In the genomic region with DNA sequence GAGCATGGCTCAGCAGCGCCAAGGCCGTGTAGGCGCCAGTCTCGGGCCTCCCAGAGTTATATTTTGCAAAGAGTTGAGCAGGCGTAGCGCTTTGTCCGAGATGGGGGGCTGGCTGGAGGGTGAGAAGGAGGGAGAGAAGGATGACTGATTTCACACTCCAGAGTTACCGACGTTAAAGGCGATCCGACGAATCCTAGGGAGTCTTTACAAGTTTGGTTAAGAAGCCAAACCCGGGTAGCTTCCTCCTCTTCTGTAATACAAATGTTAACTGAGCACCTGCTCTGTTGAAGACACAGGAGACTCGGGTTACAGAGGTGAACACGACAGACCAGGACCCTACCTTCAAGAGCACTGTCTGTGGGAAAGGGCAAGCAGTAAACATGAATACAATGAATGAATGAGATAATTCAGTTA, we compare ENCODE assay signal across 8 cellular contexts. TPM values are rescaled to one million over a fixed set of nuclear protein-coding genes. Genes with fewer than 3 reads are reported as not detected.
DNase-seq lines count a peak whose midpoint lies in the region; ATAC-seq and TF ChIP-seq lines count a peak whose summit lies in the region.

No MANE protein-coding gene starts in this region.

- peak overlapping the region; percentile 98 to 100 for H3K4me3 Mint-ChIP-seq in activated T-cell treated with anti-CD3 and anti-CD28 coated beads, Interleukin-2, amount 50 U/mL, for 72 hours
- H3K4me3 Mint-ChIP-seq in activated T-helper 1 cell treated with anti-CD3 and anti-CD28 coated beads, Interleukin-12 subunit alpha, Interleukin-12 subunit beta, Interleukin-2, Interleukin-4 antibody, amounts not matched to agents 30 ng/mL and 10 ng/mL and 1 ng/mL, durations not matched to agents 14 hours and 24 hours and 36 hours: peak overlapping the region; percentile 96
- H3K4me3 Mint-ChIP-seq in type B pancreatic cell: peak overlapping the region; percentile 98

- intact Hi-C loops in activated T-helper 1 cell treated with anti-CD3 and anti-CD28 coated beads, Interleukin-12 subunit alpha, Interleukin-12 subunit beta, Interleukin-2, Interleukin-4 antibody, amounts not matched to agents 30 ng/mL and 10 ng/mL and 1 ng/mL, durations not matched to agents 14 hours and 24 hours and 36 hours (cut with micrococcal nuclease): loop anchor here (1.0 to 5.0 kb wide), 15 partner anchors 30 to 358 kb away; partner anchors contain the start of genes EIF5A, ELP5, KCTD11 and MPDU1

- H3K27me3 Mint-ChIP-seq in activated T-cell treated with anti-CD3 and anti-CD28 coated beads, Interleukin-2, amount 50 U/mL, for 72 hours (ENCODE audit: low read depth): no peaks in the 10 kb centered on the region
- H3K27me3 Mint-ChIP-seq in activated T-helper 1 cell treated with anti-CD3 and anti-CD28 coated beads, Interleukin-12 subunit alpha, Interleukin-12 subunit beta, Interleukin-2, Interleukin-4 antibody, amounts not matched to agents 30 ng/mL and 10 ng/mL and 1 ng/mL, durations not matched to agents 14 hours and 24 hours and 36 hours (ENCODE audit: insufficient read depth): no peaks in the 10 kb centered on the region
- H3K27me3 Mint-ChIP-seq in type B pancreatic cell: no peaks in the 10 kb centered on the region

- peak overlapping the region; percentile 100 for H3K27ac Mint-ChIP-seq in activated T-cell treated with anti-CD3 and anti-CD28 coated beads, Interleukin-2, amount 50 U/mL, for 72 hours
- peak overlapping the region; percentile 98 for H3K27ac Mint-ChIP-seq in activated T-helper 1 cell treated with anti-CD3 and anti-CD28 coated beads, Interleukin-12 subunit alpha, Interleukin-12 subunit beta, Interleukin-2, Interleukin-4 antibody, amounts not matched to agents 30 ng/mL and 10 ng/mL and 1 ng/mL, durations not matched to agents 14 hours and 24 hours and 36 hours
- peak overlapping the region; percentile 100 for H3K27ac Mint-ChIP-seq in type B pancreatic cell

- no peaks in the 10 kb centered on the region for H3K27me3 ChIP-seq in layer of hippocampus (ENCODE audit: control insufficient read depth, insufficient read depth, low read length)

- ATAC-seq in activated T-cell treated with anti-CD3 and anti-CD28 coated beads, Interleukin-2, amount 50 U/mL, for 72 hours (replicated peaks in 1 of 2): peak in 1 of 2 donors; percentile 0
- ATAC-seq in HG02623 (IDR thresholded peaks at IDR 0.05; ENCODE audit: unreplicated experiment): no peak

- H3K27ac ChIP-seq in layer of hippocampus (ENCODE audit: low read depth, low read length): peak overlapping the region; percentile 100

- DNase-seq in activated T-cell treated with anti-CD3 and anti-CD28 coated beads, Interleukin-2, amount 50 U/mL, for 72 hours: peak in 1 of 2 donors; percentile 19
- DNase-seq in activated T-cell treated with anti-CD3 and anti-CD28 coated beads for 4 hours (no peak), type B pancreatic cell (ENCODE audit: extremely low spot score, unreplicated experiment) (no peak), iPS-NIHi11 (ENCODE audit: low spot score) (no peak), Ammon's horn (ENCODE audit: low spot score) (no peak)
- no peak for DNase-seq in activated T-helper 1 cell treated with anti-CD3 and anti-CD28 coated beads, Interleukin-12 subunit alpha, Interleukin-12 subunit beta, Interleukin-2, Interleukin-4 antibody, amounts not matched to agents 30 ng/mL and 10 ng/mL and 1 ng/mL, durations not matched to agents 14 hours and 24 hours and 36 hours (ENCODE audit: low spot score)

- peaks cover 80% of the 10 kb centered on the region for H3K4me1 Mint-ChIP-seq in activated T-cell treated with anti-CD3 and anti-CD28 coated beads, Interleukin-2, amount 50 U/mL, for 72 hours (ENCODE audit: low read depth)
- peaks cover 59% of the 10 kb centered on the region for H3K4me1 Mint-ChIP-seq in activated T-helper 1 cell treated with anti-CD3 and anti-CD28 coated beads, Interleukin-12 subunit alpha, Interleukin-12 subunit beta, Interleukin-2, Interleukin-4 antibody, amounts not matched to agents 30 ng/mL and 10 ng/mL and 1 ng/mL, durations not matched to agents 14 hours and 24 hours and 36 hours (ENCODE audit: low read depth)
- H3K4me1 Mint-ChIP-seq in type B pancreatic cell (ENCODE audit: unreplicated experiment): peaks cover 57% of the 10 kb centered on the region

- TF ChIP-seq CTCF in type B pancreatic cell (conservative IDR thresholded peaks at IDR 0.05): no peak

- no peaks in the 10 kb centered on the region for H3K9me3 Mint-ChIP-seq in activated T-cell treated with anti-CD3 and anti-CD28 coated beads, Interleukin-2, amount 50 U/mL, for 72 hours
- H3K9me3 Mint-ChIP-seq in activated T-helper 1 cell treated with anti-CD3 and anti-CD28 coated beads, Interleukin-12 subunit alpha, Interleukin-12 subunit beta, Interleukin-2, Interleukin-4 antibody, amounts not matched to agents 30 ng/mL and 10 ng/mL and 1 ng/mL, durations not matched to agents 14 hours and 24 hours and 36 hours: no peaks in the 10 kb centered on the region
- H3K9me3 Mint-ChIP-seq in type B pancreatic cell: no peaks in the 10 kb centered on the region

- H3K36me3 Mint-ChIP-seq in activated T-cell treated with anti-CD3 and anti-CD28 coated beads, Interleukin-2, amount 50 U/mL, for 72 hours (ENCODE audit: insufficient read depth in 2 of 2): peaks cover 8% of the 10 kb centered on the region in 2 donors
- H3K36me3 Mint-ChIP-seq in activated T-helper 1 cell treated with anti-CD3 and anti-CD28 coated beads, Interleukin-12 subunit alpha, Interleukin-12 subunit beta, Interleukin-2, Interleukin-4 antibody, amounts not matched to agents 30 ng/mL and 10 ng/mL and 1 ng/mL, durations not matched to agents 14 hours and 24 hours and 36 hours (ENCODE audit: low read depth): peaks cover 31% of the 10 kb centered on the region
- peaks cover 17% of the 10 kb centered on the region for H3K36me3 Mint-ChIP-seq in type B pancreatic cell

RNA-seq across cellular contexts. Expression of gene POLR2A, which starts 0.8 kb away (rescaled TPM):
- total RNA-seq in activated T-cell treated with anti-CD3 and anti-CD28 coated beads, Interleukin-2, amount 50 U/mL, for 72 hours: 100 to 1,000 TPM; 211 to 249 TPM
- 221 and 223 TPM in 2 replicates for total RNA-seq in activated T-helper 1 cell treated with anti-CD3 and anti-CD28 coated beads, Interleukin-12 subunit alpha, Interleukin-12 subunit beta, Interleukin-2, Interleukin-4 antibody, amounts not matched to agents 30 ng/mL and 10 ng/mL and 1 ng/mL, durations not matched to agents 14 hours and 24 hours and 36 hours
- 175 and 244 TPM in 2 replicates for total RNA-seq in type B pancreatic cell (ENCODE audit: low replicate concordance)

RNA-seq across cellular contexts. Expression of gene SLC35G6, which starts 3.7 kb away (rescaled TPM):
- total RNA-seq in activated T-cell treated with anti-CD3 and anti-CD28 coated beads, Interleukin-2, amount 50 U/mL, for 72 hours: under 1 TPM in 1 of 2 donors, not detected in 1; 0.25 TPM
- not detected in 2 replicates for total RNA-seq in activated T-helper 1 cell treated with anti-CD3 and anti-CD28 coated beads, Interleukin-12 subunit alpha, Interleukin-12 subunit beta, Interleukin-2, Interleukin-4 antibody, amounts not matched to agents 30 ng/mL and 10 ng/mL and 1 ng/mL, durations not matched to agents 14 hours and 24 hours and 36 hours
- not detected in 2 replicates for total RNA-seq in type B pancreatic cell (ENCODE audit: low replicate concordance)

RNA-seq across cellular contexts. Expression of gene ZBTB4, which starts 5.5 kb away (rescaled TPM):
- 10 to 100 TPM; 28.5 to 29.0 TPM for total RNA-seq in activated T-cell treated with anti-CD3 and anti-CD28 coated beads, Interleukin-2, amount 50 U/mL, for 72 hours
- 15.1 and 16.0 TPM in 2 replicates for total RNA-seq in activated T-helper 1 cell treated with anti-CD3 and anti-CD28 coated beads, Interleukin-12 subunit alpha, Interleukin-12 subunit beta, Interleukin-2, Interleukin-4 antibody, amounts not matched to agents 30 ng/mL and 10 ng/mL and 1 ng/mL, durations not matched to agents 14 hours and 24 hours and 36 hours
- total RNA-seq in type B pancreatic cell (ENCODE audit: low replicate concordance): 34.5 and 76.6 TPM in 2 replicates

RNA-seq across cellular contexts. Expression of gene CHRNB1, which starts 40.1 kb away (rescaled TPM):
- 10 to 100 TPM; 25.5 to 26.8 TPM for total RNA-seq in activated T-cell treated with anti-CD3 and anti-CD28 coated beads, Interleukin-2, amount 50 U/mL, for 72 hours
- 6.6 and 7.0 TPM in 2 replicates for total RNA-seq in activated T-helper 1 cell treated with anti-CD3 and anti-CD28 coated beads, Interleukin-12 subunit alpha, Interleukin-12 subunit beta, Interleukin-2, Interleukin-4 antibody, amounts not matched to agents 30 ng/mL and 10 ng/mL and 1 ng/mL, durations not matched to agents 14 hours and 24 hours and 36 hours
- total RNA-seq in type B pancreatic cell (ENCODE audit: low replicate concordance): 16.4 and 51.1 TPM in 2 replicates

RNA-seq across cellular contexts. Expression of gene FGF11, which starts 45.7 kb away (rescaled TPM):
- 1 to 10 TPM; 4.9 to 5.3 TPM for total RNA-seq in activated T-cell treated with anti-CD3 and anti-CD28 coated beads, Interleukin-2, amount 50 U/mL, for 72 hours
- 5.3 and 6.4 TPM in 2 replicates for total RNA-seq in activated T-helper 1 cell treated with anti-CD3 and anti-CD28 coated beads, Interleukin-12 subunit alpha, Interleukin-12 subunit beta, Interleukin-2, Interleukin-4 antibody, amounts not matched to agents 30 ng/mL and 10 ng/mL and 1 ng/mL, durations not matched to agents 14 hours and 24 hours and 36 hours
- total RNA-seq in type B pancreatic cell (ENCODE audit: low replicate concordance): 21.8 and 76.0 TPM in 2 replicates
